8 cellular contexts compared by ENCODE assay signal in the genomic region with DNA sequence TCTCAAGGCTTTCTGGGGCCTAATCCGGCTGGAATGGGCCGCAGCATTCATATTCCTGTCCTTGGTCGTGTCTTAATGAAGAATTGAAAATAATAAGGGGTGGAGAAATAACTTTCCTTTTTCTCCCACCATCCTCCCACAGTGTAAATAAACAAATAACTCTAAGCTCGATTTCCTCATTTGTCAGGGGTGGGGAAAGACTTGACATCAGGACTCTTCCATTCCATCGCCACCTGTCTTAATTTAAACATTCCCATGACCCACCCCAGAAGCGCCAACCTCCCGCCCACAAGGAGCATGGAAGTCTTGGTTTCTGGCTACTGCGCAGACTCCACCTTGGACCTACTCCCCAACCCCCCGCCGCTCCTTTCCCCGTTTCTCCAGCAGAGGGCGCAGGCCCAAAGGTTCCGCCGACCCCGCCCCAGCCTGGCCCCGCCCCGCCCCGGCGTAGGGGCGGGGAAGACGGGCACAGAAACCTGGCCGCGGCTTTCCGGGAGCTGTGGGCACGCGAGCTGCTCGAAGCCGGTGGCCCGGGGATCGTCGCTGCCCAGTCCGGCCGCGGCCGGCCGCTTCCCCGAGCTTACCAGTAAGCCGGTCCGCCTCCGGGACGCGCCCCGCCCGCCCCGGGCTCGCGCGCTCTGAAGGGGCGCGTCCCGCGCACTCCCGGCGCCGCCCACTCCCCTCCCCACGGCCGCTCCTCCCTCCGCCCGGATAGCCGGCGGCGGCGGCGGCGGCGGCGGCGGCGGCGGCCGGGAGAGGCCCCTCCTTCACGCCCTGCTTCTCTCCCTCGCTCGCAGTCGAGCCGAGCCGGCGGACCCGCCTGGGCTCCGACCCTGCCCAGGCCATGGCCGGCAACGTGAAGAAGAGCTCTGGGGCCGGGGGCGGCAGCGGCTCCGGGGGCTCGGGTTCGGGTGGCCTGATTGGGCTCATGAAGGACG. TPM values are rescaled to one million over a fixed set of nuclear protein-coding genes. Genes with fewer than 3 reads are reported as not detected.
DNase-seq lines count a peak whose midpoint lies in the region; ATAC-seq, FAIRE-seq and TF ChIP-seq lines count a peak whose summit lies in the region.

A gene (plus strand): TSS at position 766 of the 938 bp plus-strand sequence. CDS start 79 bp downstream, at position 845.

- peak in 1 of 2 experiments; percentile 53; a peak in 1 of 4 replicates for TF ChIP-seq POLR2A in HepG2 (IDR thresholded peaks at IDR 0.05; ENCODE audit: insufficient read depth in 1 of 2, low read depth in 2 of 2, low read length in 2 of 2)

- no peaks in the 10 kb centered on the region for H3K36me3 ChIP-seq in HepG2 (replicated peaks in 1 of 2; ENCODE audit: control insufficient read depth in 1 of 2, insufficient read depth in 2 of 2, low read length in 2 of 2)

- peak within 1 kb of the TSS; percentile 76 for H3K27ac ChIP-seq in HepG2 (ENCODE audit: extremely low read length, insufficient read depth, low read length)

- H3K27me3 ChIP-seq in HepG2 (ENCODE audit: control insufficient read depth in 1 of 2, insufficient read depth in 2 of 2, low read length in 2 of 2): no peaks in the 10 kb centered on the region; a peak in 1 of 5 replicates

- ATAC-seq in GM19324 (IDR thresholded peaks at IDR 0.05; ENCODE audit: low FRiP score, unreplicated experiment) (peak; percentile 90), HG03469 (IDR thresholded peaks at IDR 0.05; ENCODE audit: unreplicated experiment) (peak; percentile 62), HepG2 (peak; percentile 94)

- H3K79me2 ChIP-seq in HepG2 (ENCODE audit: insufficient read depth, low read length): peaks cover 30% of the 10 kb centered on the region

- intact Hi-C loops in HepG2 (cut with micrococcal nuclease; ENCODE audit: unreplicated experiment): loop anchor here (2.0 to 10.0 kb wide), 3 partner anchors 119 to 267 kb away; no protein-coding TSS in a partner anchor

- peak; percentile 69 to 96 (median 92) for DNase-seq in C1 segment of cervical spinal cord (lab: John Stamatoyannopoulos, UW)
- peak; percentile 95 for DNase-seq in NCI-H69 (lab: John Stamatoyannopoulos, UW)
- peak; percentile 98 to 99 for DNase-seq in activated CD4-positive, alpha-beta T cell treated with anti-CD3 and anti-CD28 coated beads, Interleukin-2, amount 50 U/mL, for 24 hours (ENCODE audit: low read depth in 1 of 2, low spot score in 1 of 2)
- peak; percentile 94 for DNase-seq in dermis blood vessel endothelial cell
- peak; percentile 80 for DNase-seq in HepG2 (ENCODE audit: low spot score)
- DNase-seq in stimulated activated CD4-positive, alpha-beta T cell treated with anti-CD3 and anti-CD28 coated beads, Interleukin-2, amount 100 ng/mL, for 48 hours: peak; percentile 99 to 100

- TF ChIP-seq RAD21 in HepG2 (CRISPR knock-in tag; IDR thresholded peaks at IDR 0.05): peak; percentile 31; the same call in 1 of the 2 replicates

- whole genome bisulfite sequencing in HepG2 (ENCODE audit: low lambda C conversion rate): 1% methylated on average over 20 of the region's 89 CpGs

- H4K20me1 ChIP-seq in HepG2 (ENCODE audit: insufficient read depth, low read length): no peaks in the 10 kb centered on the region

- POLR2A ChIA-PET in HepG2 (lab: Yijun Ruan, JAX): interaction anchor here (0.6 to 1.3 kb wide), 12 partner anchors 9 to 413 kb away, joined by 3 to 4 read pairs (median 3); a partner anchor contains a TSS

- CTCF ChIA-PET in HepG2 (lab: Yijun Ruan, JAX; ENCODE audit: low intra/inter-chr PET ratio, low total read pairs): no interaction called here

- in situ Hi-C loops in HepG2 (cut with HindIII; ENCODE audit: extremely low pct_ligation_motif_present, low pct_unique_long_range_greater_than_20kb): no loop called here

- H3K9me3 ChIP-seq in HepG2 (ENCODE audit: low read length): no peaks in the 10 kb centered on the region

- peaks cover 32% of the 10 kb centered on the region for H3K4me1 ChIP-seq in HepG2 (ENCODE audit: insufficient read depth, low read length)

- TF ChIP-seq CTCF in HepG2 (CRISPR knock-in tag; IDR thresholded peaks at IDR 0.05): peak; percentile 86

- H2AFZ ChIP-seq in HepG2 (ENCODE audit: low read length): peak within 1 kb of the TSS; percentile 92

- H3K9ac ChIP-seq in HepG2 (ENCODE audit: insufficient read depth, low read depth, low read length): peak within 1 kb of the TSS; percentile 79

- TF ChIP-seq EP300 in HepG2 (IDR thresholded peaks at IDR 0.05; ENCODE audit: low read depth in 2 of 2, low read length in 2 of 2) (no peak), HepG2 (CRISPR knock-in tag; IDR thresholded peaks at IDR 0.05; ENCODE audit: borderline replicate concordance) (no peak)

- BruUV-seq in HepG2 (replicated peaks; lab: Mats Ljungman, UMichigan): no TSS peak

- FAIRE-seq in HepG2 (lab: Jason Lieb, UNC): peak; percentile 42

- peak within 1 kb of the TSS; percentile 94 for H3K4me2 ChIP-seq in HepG2 (ENCODE audit: low read depth, low read length)

- H3K4me3 ChIP-seq in HepG2 (replicated peaks in 1 of 3; ENCODE audit: insufficient read depth in 1 of 3, low read depth in 2 of 3, low read length in 3 of 3): peak within 1 kb of the TSS; percentile 89 to 99 (median 96)

TF ChIP-seq in HepG2, 621 proteins besides CTCF, POLR2A, EP300 and RAD21 (continues in another document):
- TF ChIP-seq ZFP62 (CRISPR knock-in tag; IDR thresholded peaks at IDR 0.05) (no peak), SALL2 (CRISPR knock-in tag; IDR thresholded peaks at IDR 0.05) (no peak; the same call in 1 of the 2 replicates), ATF7 (IDR thresholded peaks at IDR 0.05) (no peak), ATF7 (CRISPR knock-in tag; IDR thresholded peaks at IDR 0.05) (no peak), SAP130 (CRISPR knock-in tag; IDR thresholded peaks at IDR 0.05; ENCODE audit: low read depth) (peak; percentile 16; the same call in 1 of the 2 replicates), TCF12 (IDR thresholded peaks at IDR 0.05) (no peak), TCF12 (CRISPR knock-in tag; IDR thresholded peaks at IDR 0.05) (peak; percentile 68; the same call in 1 of the 2 replicates), GTF2F1 (IDR thresholded peaks at IDR 0.05; ENCODE audit: low read length) (no peak), FOXO1 (CRISPR knock-in tag; IDR thresholded peaks at IDR 0.05) (0 out of 2 replicates have a peak, but pooled peaks have one; percentile 13)
- TF ChIP-seq, protein P1, sequence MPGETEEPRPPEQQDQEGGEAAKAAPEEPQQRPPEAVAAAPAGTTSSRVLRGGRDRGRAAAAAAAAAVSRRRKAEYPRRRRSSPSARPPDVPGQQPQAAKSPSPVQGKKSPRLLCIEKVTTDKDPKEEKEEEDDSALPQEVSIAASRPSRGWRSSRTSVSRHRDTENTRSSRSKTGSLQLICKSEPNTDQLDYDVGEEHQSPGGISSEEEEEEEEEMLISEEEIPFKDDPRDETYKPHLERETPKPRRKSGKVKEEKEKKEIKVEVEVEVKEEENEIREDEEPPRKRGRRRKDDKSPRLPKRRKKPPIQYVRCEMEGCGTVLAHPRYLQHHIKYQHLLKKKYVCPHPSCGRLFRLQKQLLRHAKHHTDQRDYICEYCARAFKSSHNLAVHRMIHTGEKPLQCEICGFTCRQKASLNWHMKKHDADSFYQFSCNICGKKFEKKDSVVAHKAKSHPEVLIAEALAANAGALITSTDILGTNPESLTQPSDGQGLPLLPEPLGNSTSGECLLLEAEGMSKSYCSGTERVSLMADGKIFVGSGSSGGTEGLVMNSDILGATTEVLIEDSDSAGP (CRISPR knock-in tag; IDR thresholded peaks at IDR 0.05; ENCODE audit: borderline replicate concordance): peak; percentile 28; the same call in 1 of the 2 replicates
- TF ChIP-seq, protein P2, sequence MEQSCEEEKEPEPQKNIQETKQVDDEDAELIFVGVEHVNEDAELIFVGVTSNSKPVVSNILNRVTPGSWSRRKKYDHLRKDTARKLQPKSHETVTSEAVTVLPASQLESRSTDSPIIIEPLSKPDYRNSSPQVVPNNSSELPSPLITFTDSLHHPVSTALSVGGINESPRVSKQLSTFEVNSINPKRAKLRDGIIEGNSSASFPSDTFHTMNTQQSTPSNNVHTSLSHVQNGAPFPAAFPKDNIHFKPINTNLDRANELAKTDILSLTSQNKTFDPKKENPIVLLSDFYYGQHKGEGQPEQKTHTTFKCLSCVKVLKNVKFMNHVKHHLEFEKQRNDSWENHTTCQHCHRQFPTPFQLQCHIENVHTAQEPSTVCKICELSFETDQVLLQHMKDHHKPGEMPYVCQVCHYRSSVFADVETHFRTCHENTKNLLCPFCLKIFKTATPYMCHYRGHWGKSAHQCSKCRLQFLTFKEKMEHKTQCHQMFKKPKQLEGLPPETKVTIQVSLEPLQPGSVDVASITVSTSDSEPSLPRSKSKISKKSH (CRISPR knock-in tag; IDR thresholded peaks at IDR 0.05; ENCODE audit: borderline replicate concordance): no peak

RNA-seq across cellular contexts. Expression of the gene that starts here (rescaled TPM):
- total RNA-seq in dermis blood vessel endothelial cell: 13.8 and 22.8 TPM in 2 replicates
- 7.4 and 11.0 TPM in 2 replicates for total RNA-seq in HepG2 (2016; rRNA removed; fragmentation: Illumina TruSeq; extraction: Trizol)
- 1.9 TPM in 2 replicates for total RNA-seq in HepG2 (2016; cell fraction: cytosol; rRNA removed; fragmentation: Illumina TruSeq; extraction: Trizol; ENCODE audit: low read depth)
- total RNA-seq in HepG2 (2016; cell fraction: insoluble cytoplasmic fraction; rRNA removed; fragmentation: Illumina TruSeq; extraction: Trizol): 7.0 and 10.4 TPM in 2 replicates
- 3.6 and 3.8 TPM in 2 replicates for total RNA-seq in HepG2 (2016; cell fraction: membrane; rRNA removed; fragmentation: Illumina TruSeq; extraction: Trizol)
- total RNA-seq in HepG2 (2016; cell fraction: nucleus; rRNA removed; fragmentation: Illumina TruSeq; extraction: Trizol): 7.7 and 8.2 TPM in 2 replicates
- 5.5 and 6.6 TPM in 2 replicates for polyA plus RNA-seq in HepG2 (2011; rRNA removed)
- 3.7 and 5.6 TPM in 2 replicates for polyA plus RNA-seq in HepG2 (2011; cell fraction: cytosol; rRNA removed)
- 5.9 and 7.4 TPM in 2 replicates for polyA plus RNA-seq in HepG2 (2011; cell fraction: nucleus; rRNA removed)
- polyA plus RNA-seq in HepG2 (2012): 4.8 and 5.0 TPM in 2 replicates
- 0.28 and 0.44 TPM in 2 replicates for polyA plus RNA-seq in HepG2 (2016; cell fraction: cytosol; fragmentation: Illumina TruSeq; extraction: Trizol; ENCODE audit: low read depth)
- 7.1 and 7.8 TPM in 2 replicates for polyA plus RNA-seq in HepG2 (2016; cell fraction: insoluble cytoplasmic fraction; fragmentation: Illumina TruSeq; extraction: Trizol; ENCODE audit: low read depth)
- 0.90 and 0.94 TPM in 2 replicates for polyA plus RNA-seq in HepG2 (2016; cell fraction: membrane; fragmentation: Illumina TruSeq; extraction: Trizol; ENCODE audit: low read depth)
- 7.5 and 8.7 TPM in 2 replicates for polyA plus RNA-seq in HepG2 (2016; cell fraction: nucleus; fragmentation: Illumina TruSeq; extraction: Trizol; ENCODE audit: insufficient read depth, low read depth)
- polyA minus RNA-seq in HepG2 (2011; rRNA and poly(A)+ RNA removed; ENCODE audit: low replicate concordance): 8.8 and 10.6 TPM in 2 replicates
- polyA minus RNA-seq in HepG2 (2011; cell fraction: cytosol; rRNA and poly(A)+ RNA removed): 7.7 and 9.4 TPM in 2 replicates
- 8.6 and 11.1 TPM in 2 replicates for polyA minus RNA-seq in HepG2 (2011; cell fraction: nucleus; rRNA and poly(A)+ RNA removed)

Comparison
In these comparisons a context has a peak if more than half of its experiments do, and no peak if none do; other contexts are left out.
1. Peak in every context shown above with its lines: DNase-seq, ATAC-seq, H3K4me3 ChIP-seq and H3K27ac ChIP-seq.